In genomic region chr7:37285701-37286475, GRCh38 we compare ENCODE assay signal across 9 cellular contexts.
DNase-seq lines count a peak whose midpoint lies in the region; ATAC-seq and TF ChIP-seq lines count a peak whose summit lies in the region.
"Had no signal": no experiment of that assay in that cellular context is flagged by ENCODE, and none has a peak within 500 bp of the region (broad histone marks: within the 10 kb centered on the region; RNA-seq: fewer than 3 reads in every experiment).

No MANE protein-coding gene starts in this region.

- H3K4me1 Mint-ChIP-seq in activated CD4-positive, alpha-beta T cell treated with anti-CD3 and anti-CD28 coated beads, Interleukin-2, amount 10 ng/mL, durations not matched to agents 24 days and 14 days, result peaks cover 32% of the 10 kb centered on the region

- ATAC-seq in sciatic nerve (peak; percentile 54), HG02852 (IDR thresholded peaks at IDR 0.05; ENCODE audit: unreplicated experiment) (no peak), GM19463 (IDR thresholded peaks at IDR 0.05; ENCODE audit: unreplicated experiment) (no peak)

- H3K4me3 Mint-ChIP-seq in activated CD4-positive, alpha-beta T cell treated with anti-CD3 and anti-CD28 coated beads, Interleukin-2, amount 10 ng/mL, durations not matched to agents 24 days and 14 days, result no peak overlapping the region

- intact Hi-C loops in activated CD4-positive, alpha-beta T cell treated with anti-CD3 and anti-CD28 coated beads, Interleukin-2, amount 10 ng/mL, durations not matched to agents 24 days and 14 days (cut with micrococcal nuclease), result loop anchor here (2.0 to 5.0 kb wide), 3 partner anchors 57 to 211 kb away; no protein-coding TSS in a partner anchor
- intact Hi-C loops in dorsolateral prefrontal cortex (cut with DNase I), result loop anchor here in 1 of 2 donors (2.0 to 10.0 kb wide), 2 partner anchors 163 to 209 kb away; partner anchors contain the start of gene ELMO1
- intact Hi-C loops in sciatic nerve (cut with DNase I), result no loop called here

- H3K27me3 ChIP-seq in dorsolateral prefrontal cortex, result no peaks in the 10 kb centered on the region

- peak in 3 of 56 donors; percentile 6 to 22 (median 14) for TF ChIP-seq CTCF in dorsolateral prefrontal cortex (IDR thresholded peaks at IDR 0.05 in 54 of 56, conservative IDR thresholded peaks at IDR 0.05 in 2 of 56; ENCODE audit: low read depth in 1 of 56, partially characterized antibody in 56 of 56)

- no peak overlapping the region for H3K4me3 ChIP-seq in dorsolateral prefrontal cortex

- H3K27ac Mint-ChIP-seq in activated CD4-positive, alpha-beta T cell treated with anti-CD3 and anti-CD28 coated beads, Interleukin-2, amount 10 ng/mL, durations not matched to agents 24 days and 14 days, result peak overlapping the region; percentile 51

- H3K27ac ChIP-seq in dorsolateral prefrontal cortex, result peak overlapping the region; percentile 45 to 100 (median 98)

- H3K9me3 Mint-ChIP-seq in activated CD4-positive, alpha-beta T cell treated with anti-CD3 and anti-CD28 coated beads, Interleukin-2, amount 10 ng/mL, durations not matched to agents 24 days and 14 days, result no peaks in the 10 kb centered on the region

- H3K27me3 Mint-ChIP-seq in activated CD4-positive, alpha-beta T cell treated with anti-CD3 and anti-CD28 coated beads, Interleukin-2, amount 10 ng/mL, durations not matched to agents 24 days and 14 days, result no peaks in the 10 kb centered on the region

- H3K36me3 Mint-ChIP-seq in activated CD4-positive, alpha-beta T cell treated with anti-CD3 and anti-CD28 coated beads, Interleukin-2, amount 10 ng/mL, durations not matched to agents 24 days and 14 days (ENCODE audit: low read depth), result peaks cover 20% of the 10 kb centered on the region

- peak; percentile 66 for DNase-seq in activated CD4-positive, alpha-beta T cell treated with anti-CD3 and anti-CD28 coated beads, Interleukin-2, amount 10 ng/mL, durations not matched to agents 24 days and 14 days
- DNase-seq in activated CD4-positive, alpha-beta T cell treated with anti-CD3 and anti-CD28 coated beads for 1 hour, result no peak
- peak; percentile 95 to 96 for DNase-seq in NCI-H526 (lab: John Stamatoyannopoulos, UW)
- no peak for DNase-seq in dorsolateral prefrontal cortex
- DNase-seq in sciatic nerve (ENCODE audit: low spot score), result no peak
- DNase-seq in LoVo (ENCODE audit: low spot score), result no peak
- DNase-seq: SW 1271 had no signal

Comparison
In these comparisons a context has a peak if more than half of its experiments do, and no peak if none do; other contexts are left out.
1. DNase-seq: peak in activated CD4-positive, alpha-beta T cell treated with anti-CD3 and anti-CD28 coated beads, Interleukin-2, amount 10 ng/mL, durations not matched to agents 24 days and 14 days (single experiment) and NCI-H526 (2 of 2); none in activated CD4-positive, alpha-beta T cell treated with anti-CD3 and anti-CD28 coated beads for 1 hour (single experiment), dorsolateral prefrontal cortex (0 of 10), sciatic nerve (single experiment) and LoVo (single experiment).